Comparison of ENCODE assay signal across 22 cellular contexts in genomic region chr7:66953044-66953427, GRCh38. TPM values are rescaled to one million over a fixed set of nuclear protein-coding genes. Genes with fewer than 3 reads are reported as not detected.
DNase-seq lines count a peak whose midpoint lies in the region; ATAC-seq and TF ChIP-seq lines count a peak whose summit lies in the region.
"Had no signal": no experiment of that assay in that cellular context is flagged by ENCODE, and none has a peak within 500 bp of the region (broad histone marks: within the 10 kb centered on the region; RNA-seq: fewer than 3 reads in every experiment).

No MANE protein-coding gene starts in this region.

- H3K9me3 ChIP-seq in Karpas-422 (ENCODE audit: low read length): no peaks in the 10 kb centered on the region
- H3K9me3 ChIP-seq: BLaER1 treated with 17β-estradiol and CSF1 and Interleukin-3, amounts not matched to agents 10 nM and 100 nM; gastrocnemius medialis; HAP-1; tibial nerve had no signal

- H3K4me1 ChIP-seq in Karpas-422 (ENCODE audit: low read length): peaks cover 59% of the 10 kb centered on the region
- H3K4me1 ChIP-seq: BLaER1 treated with 17β-estradiol and CSF1 and Interleukin-3, amounts not matched to agents 10 nM and 100 nM; gastrocnemius medialis; HAP-1; tibial nerve had no signal

- H2AFZ ChIP-seq in Karpas-422 (ENCODE audit: low read length): no peak overlapping the region

- peaks cover 11% of the 10 kb centered on the region for H3K4me1 Mint-ChIP-seq in activated B cell treated with CpG ODN at 0.5 μM for 24 hours
- H3K4me1 Mint-ChIP-seq in type B pancreatic cell (ENCODE audit: unreplicated experiment): peaks cover 5% of the 10 kb centered on the region
- H3K4me1 Mint-ChIP-seq: nephron; stimulated activated naive CD8-positive, alpha-beta T cell treated with anti-CD3 and anti-CD28 coated beads, Interleukin-15, amount 100 ng/mL, for 72 hours; WTC11 had no signal

- peaks cover 17% of the 10 kb centered on the region for H3K79me2 ChIP-seq in Karpas-422 (ENCODE audit: low read length)

- H3K9ac ChIP-seq in Karpas-422 (ENCODE audit: low read length): peak overlapping the region; percentile 63
- H3K9ac ChIP-seq: BLaER1 treated with 17β-estradiol and CSF1 and Interleukin-3, amounts not matched to agents 10 nM and 100 nM had no signal

- TF ChIP-seq CTCF in activated B cell treated with CpG ODN at 0.5 μM for 24 hours (IDR thresholded peaks at IDR 0.05): no peak
- no peak for TF ChIP-seq CTCF in type B pancreatic cell (conservative IDR thresholded peaks at IDR 0.05)

- peaks cover 49% of the 10 kb centered on the region for H3K36me3 ChIP-seq in Karpas-422 (ENCODE audit: insufficient read depth, low read length)

- peak overlapping the region; percentile 50 for H3K4me3 ChIP-seq in Karpas-422 (ENCODE audit: low read length)
- H3K4me3 ChIP-seq: BLaER1 treated with 17β-estradiol and CSF1 and Interleukin-3, amounts not matched to agents 10 nM and 100 nM; gastrocnemius medialis; HAP-1; tibial nerve had no signal

- peak overlapping the region; percentile 87 for H3K27ac ChIP-seq in Karpas-422 (ENCODE audit: low read length)
- H3K27ac ChIP-seq: BLaER1 treated with 17β-estradiol and CSF1 and Interleukin-3, amounts not matched to agents 10 nM and 100 nM; gastrocnemius medialis; tibial nerve had no signal

- H3K9me2 ChIP-seq in Karpas-422 (replicated peaks; ENCODE audit: insufficient read depth, low read length): no peaks in the 10 kb centered on the region

- no peak overlapping the region for H3K4me3 Mint-ChIP-seq in activated B cell treated with CpG ODN at 0.5 μM for 24 hours
- H3K4me3 Mint-ChIP-seq in type B pancreatic cell: no peak overlapping the region
- H3K4me3 Mint-ChIP-seq: activated CD4-positive, alpha-beta memory T cell treated with anti-CD3 and anti-CD28 coated beads for 36 hours; nephron; stimulated activated naive CD8-positive, alpha-beta T cell treated with anti-CD3 and anti-CD28 coated beads, Interleukin-15, amount 100 ng/mL, for 72 hours; WTC11 had no signal

- peak overlapping the region; percentile 13 for H3K27ac Mint-ChIP-seq in activated B cell treated with CpG ODN at 0.5 μM for 24 hours
- peak overlapping the region; percentile 75 for H3K27ac Mint-ChIP-seq in type B pancreatic cell
- H3K27ac Mint-ChIP-seq: activated CD4-positive, alpha-beta memory T cell treated with anti-CD3 and anti-CD28 coated beads for 36 hours; nephron; stimulated activated naive CD8-positive, alpha-beta T cell treated with anti-CD3 and anti-CD28 coated beads, Interleukin-15, amount 100 ng/mL, for 72 hours had no signal

- H3K4me2 ChIP-seq in Karpas-422 (ENCODE audit: low read depth, low read length, poor library complexity, severe bottlenecking): peak overlapping the region; percentile 69
- H3K4me2 ChIP-seq: BLaER1 treated with 17β-estradiol and CSF1 and Interleukin-3, amounts not matched to agents 10 nM and 100 nM had no signal

- H3K9me3 Mint-ChIP-seq in activated B cell treated with CpG ODN at 0.5 μM for 24 hours: no peaks in the 10 kb centered on the region
- no peaks in the 10 kb centered on the region for H3K9me3 Mint-ChIP-seq in type B pancreatic cell
- H3K9me3 Mint-ChIP-seq: activated CD4-positive, alpha-beta memory T cell treated with anti-CD3 and anti-CD28 coated beads for 36 hours; nephron; stimulated activated naive CD8-positive, alpha-beta T cell treated with anti-CD3 and anti-CD28 coated beads, Interleukin-15, amount 100 ng/mL, for 72 hours; WTC11 had no signal

- intact Hi-C loops in activated B cell treated with CpG ODN at 0.5 μM for 24 hours (cut with micrococcal nuclease): no loop called here

- in situ Hi-C loops in ACHN (cut with HindIII; ENCODE audit: low pct_ligation_motif_present, low pct_unique_long_range_greater_than_20kb, low sequenced_read_pairs): no loop called here

- no peaks in the 10 kb centered on the region for H4K20me1 ChIP-seq in Karpas-422 (ENCODE audit: insufficient read depth, low read depth, low read length)

- POLR2A ChIA-PET in activated B cell treated with CpG ODN at 0.5 μM for 24 hours (lab: Charles Lee): no interaction called here

- no peak for ATAC-seq in activated B cell treated with CpG ODN at 0.5 μM for 24 hours (ENCODE audit: low read depth)
- ATAC-seq: gastrocnemius medialis; stimulated activated naive CD8-positive, alpha-beta T cell treated with anti-CD3 and anti-CD28 coated beads, Interleukin-15, amount 100 ng/mL, for 72 hours had no signal

- H3K27me3 ChIP-seq in Karpas-422 (ENCODE audit: low read length): no peaks in the 10 kb centered on the region
- H3K27me3 ChIP-seq: BLaER1 treated with 17β-estradiol and CSF1 and Interleukin-3, amounts not matched to agents 10 nM and 100 nM; gastrocnemius medialis; tibial nerve had no signal

- H3K36me3 Mint-ChIP-seq in activated B cell treated with CpG ODN at 0.5 μM for 24 hours (ENCODE audit: low read depth) (peaks cover 76% of the 10 kb centered on the region), type B pancreatic cell (peaks cover 31% of the 10 kb centered on the region)

- CTCF ChIA-PET in activated B cell treated with CpG ODN at 0.5 μM for 24 hours (lab: Charles Lee): no interaction called here

- H3K27me3 Mint-ChIP-seq in activated B cell treated with CpG ODN at 0.5 μM for 24 hours (no peaks in the 10 kb centered on the region), type B pancreatic cell (no peaks in the 10 kb centered on the region)
- H3K27me3 Mint-ChIP-seq: activated CD4-positive, alpha-beta memory T cell treated with anti-CD3 and anti-CD28 coated beads for 36 hours; stimulated activated naive CD8-positive, alpha-beta T cell treated with anti-CD3 and anti-CD28 coated beads, Interleukin-15, amount 100 ng/mL, for 72 hours had no signal

- DNase-seq in Karpas-422 (peak; percentile 84), activated B cell treated with CpG ODN at 0.5 μM for 24 hours (no peak), germinal center (ENCODE audit: low spot score) (peak; percentile 50), type B pancreatic cell (ENCODE audit: extremely low spot score, unreplicated experiment) (no peak), HK-2 (ENCODE audit: unreplicated experiment) (no peak), NCI-H2196 (lab: John Stamatoyannopoulos, UW; ENCODE audit: unreplicated experiment) (no peak), ACHN (no peak)
- DNase-seq: activated CD4-positive, alpha-beta memory T cell treated with anti-CD3 and anti-CD28 coated beads for 36 hours; activated gamma-delta T cell treated with Interleukin-2 at 50 U/mL for 16 hours; activated T-cell treated with anti-CD3 and anti-CD28 coated beads for 4 hours; amniotic stem cell; central memory CD4-positive, alpha-beta T cell; gastrocnemius medialis; NCI-H146; NCI-H774; stimulated activated naive CD8-positive, alpha-beta T cell treated with anti-CD3 and anti-CD28 coated beads, Interleukin-15, amount 100 ng/mL, for 72 hours; T-helper 2 cell had no signal

RNA-seq across cellular contexts. Expression of gene TMEM248, which starts 32.0 kb away (rescaled TPM):
- total RNA-seq in Karpas-422 (2014; rRNA removed; shearing (Covaris generic); ENCODE audit: low replicate concordance): 97.5 and 126 TPM in 2 replicates
- 89.2 and 95.0 TPM in 2 replicates for total RNA-seq in activated B cell treated with CpG ODN at 0.5 μM for 24 hours
- 71.6 and 84.5 TPM in 2 replicates for total RNA-seq in type B pancreatic cell (ENCODE audit: low replicate concordance)

RNA-seq across cellular contexts. Expression of gene SBDS, which starts 42.4 kb away (rescaled TPM):
- 15.0 and 17.5 TPM in 2 replicates for total RNA-seq in Karpas-422 (2014; rRNA removed; shearing (Covaris generic); ENCODE audit: low replicate concordance)
- total RNA-seq in activated B cell treated with CpG ODN at 0.5 μM for 24 hours: 26.6 and 32.2 TPM in 2 replicates
- 50.1 and 75.7 TPM in 2 replicates for total RNA-seq in type B pancreatic cell (ENCODE audit: low replicate concordance)

RNA-seq across cellular contexts. Expression of gene TYW1, which starts 43.6 kb away (rescaled TPM):
- 17.3 and 21.5 TPM in 2 replicates for total RNA-seq in Karpas-422 (2014; rRNA removed; shearing (Covaris generic); ENCODE audit: low replicate concordance)
- total RNA-seq in activated B cell treated with CpG ODN at 0.5 μM for 24 hours: 22.5 and 26.1 TPM in 2 replicates
- 14.3 and 17.7 TPM in 2 replicates for total RNA-seq in type B pancreatic cell (ENCODE audit: low replicate concordance)

Comparison
In these comparisons a context has a peak if more than half of its experiments do, and no peak if none do; other contexts are left out.
1. DNase-seq: peak in Karpas-422 (single experiment) and germinal center (single experiment); none in activated B cell treated with CpG ODN at 0.5 μM for 24 hours (single experiment), type B pancreatic cell (single experiment), HK-2 (single experiment), NCI-H2196 (single experiment) and ACHN (single experiment).